8 cellular contexts compared by ENCODE assay signal in the genomic region with DNA sequence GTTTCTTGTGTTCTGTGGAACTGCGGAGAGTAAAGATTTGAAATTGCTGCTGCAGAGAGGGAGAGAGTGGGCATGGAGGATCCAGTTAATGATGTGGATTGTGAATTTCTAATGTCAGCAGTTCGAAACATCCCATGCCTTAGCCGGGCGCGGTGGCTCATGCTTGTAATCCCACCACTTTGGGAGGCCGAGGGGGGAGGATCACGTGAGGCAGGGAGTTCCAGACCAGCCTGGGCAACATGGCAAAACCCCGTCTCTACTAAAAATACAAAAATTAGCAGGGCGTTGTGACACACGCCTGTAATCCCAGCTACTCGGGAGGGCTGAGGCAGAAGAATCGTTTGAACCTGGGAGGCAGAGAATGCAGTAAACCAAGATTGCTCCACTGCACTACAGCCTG. TPM values are rescaled to one million over a fixed set of nuclear protein-coding genes. Genes with fewer than 3 reads are reported as not detected.
DNase-seq lines count a peak whose midpoint lies in the region; ATAC-seq and TF ChIP-seq lines count a peak whose summit lies in the region.

No MANE protein-coding gene starts in this region.

- no peaks in the 10 kb centered on the region for H4K20me1 ChIP-seq in HCT116 (ENCODE audit: insufficient read depth)

- BruUV-seq in HCT116 (replicated peaks; lab: Mats Ljungman, UMichigan), result TSS peak; percentile 61

- H3K4me3 ChIP-seq in HCT116 (replicated peaks in 1 of 2; ENCODE audit: low read depth in 1 of 2, low read length in 2 of 2) (peak overlapping the region in 1 of 2 experiments; percentile 64; a peak in 2 of 4 replicates), iPS-15b (ENCODE audit: low read depth, low read length) (peak overlapping the region; percentile 84), spleen (no peak overlapping the region)

- H2AFZ ChIP-seq in HCT116 (ENCODE audit: low read depth, low read length, poor library complexity, severe bottlenecking), result peak overlapping the region; percentile 41

- 76 to 88% (median 85%) methylated on average over 12 of the region's 12 CpGs for whole genome bisulfite sequencing in spleen, 5 donors

- H3K4me2 ChIP-seq in HCT116 (ENCODE audit: low read length), result peak overlapping the region; percentile 89

- no peaks in the 10 kb centered on the region for H3K79me2 ChIP-seq in HCT116 (ENCODE audit: insufficient read depth, low read length)

- H3K9me3 ChIP-seq in HCT116 (ENCODE audit: control insufficient read depth in 1 of 2, insufficient read depth in 1 of 2, low read depth in 1 of 2, low read length in 2 of 2) (no peaks in the 10 kb centered on the region), iPS-15b (ENCODE audit: control insufficient read depth, insufficient read depth, low read length) (no peaks in the 10 kb centered on the region), spleen (no peaks in the 10 kb centered on the region)

- intact Hi-C loops in HCT116 (cut with micrococcal nuclease) (loop anchor here (10.0 kb wide), 1 partner anchor 637 kb away; a partner anchor contains a TSS), spleen (cut with DNase I; ENCODE audit: low total_unique reads) (no loop called here)

- H3K27ac Mint-ChIP-seq in activated naive CD4-positive, alpha-beta T cell treated with anti-CD3 and anti-CD28 coated beads, Interleukin-2, amount 50 U/mL, for 72 hours, result peak overlapping the region; percentile 94 to 96

- ATAC-seq in HCT116, result no peak
- ATAC-seq in activated naive CD4-positive, alpha-beta T cell treated with anti-CD3 and anti-CD28 coated beads, Interleukin-2, amount 50 U/mL, for 72 hours, result no peak

- H3K36me3 ChIP-seq in HCT116 (ENCODE audit: control insufficient read depth in 1 of 2, insufficient read depth in 2 of 2, low read length in 2 of 2) (no peaks in the 10 kb centered on the region), iPS-15b (ENCODE audit: control insufficient read depth, insufficient read depth, low read length) (no peaks in the 10 kb centered on the region), spleen (no peaks in the 10 kb centered on the region)

- no peaks in the 10 kb centered on the region for H3K9me2 ChIP-seq in HCT116 (ENCODE audit: insufficient read depth)

- no peak for TF ChIP-seq POLR2A in HCT116 (IDR thresholded peaks at IDR 0.05; ENCODE audit: borderline replicate concordance, extremely low read depth, insufficient read depth, insufficient read length)
- no peak for TF ChIP-seq POLR2A in spleen (IDR thresholded peaks at IDR 0.05)

- POLR2A ChIA-PET in HCT116 (lab: Charles Lee), result no interaction called here

- H3K9me3 Mint-ChIP-seq in activated naive CD4-positive, alpha-beta T cell treated with anti-CD3 and anti-CD28 coated beads, Interleukin-2, amount 50 U/mL, for 72 hours, result no peaks in the 10 kb centered on the region

- H3K27me3 ChIP-seq in HCT116 (ENCODE audit: insufficient read depth, low read length) (no peaks in the 10 kb centered on the region), iPS-15b (ENCODE audit: control insufficient read depth, insufficient read depth, low read length) (no peaks in the 10 kb centered on the region), spleen (replicated peaks in 1 of 7) (peaks cover 0 to 66% (median 19%) of the 10 kb centered on the region in 7 donors)

- CTCF ChIA-PET in HCT116 (lab: Charles Lee), result interaction anchor here (0.9 to 1.6 kb wide), 3 partner anchors 23 to 42 kb away, joined by 3 to 9 read pairs (median 7); no protein-coding TSS in a partner anchor

- H3K4me1 ChIP-seq in HCT116 (ENCODE audit: control insufficient read depth in 1 of 2, insufficient read depth in 2 of 2, low read length in 2 of 2) (peaks cover 36 to 47% of the 10 kb centered on the region in 2 experiments), iPS-15b (ENCODE audit: control insufficient read depth, insufficient read depth, low read length) (peaks cover 19% of the 10 kb centered on the region), spleen (peaks cover 3 to 39% (median 18%) of the 10 kb centered on the region in 6 donors)

- H3K27ac ChIP-seq in HCT116 (ENCODE audit: low read depth, low read length) (peak overlapping the region; percentile 94), spleen (peak overlapping the region; percentile 64 to 95 (median 86))

- TF ChIP-seq CTCF in HCT116 (IDR thresholded peaks at IDR 0.05 in 2 of 3, conservative IDR thresholded peaks at IDR 0.05 in 1 of 3; ENCODE audit: borderline replicate concordance in 1 of 3, insufficient read depth in 1 of 3, low read depth in 2 of 3, low read length in 2 of 3), result no peak
- TF ChIP-seq CTCF in spleen (IDR thresholded peaks at IDR 0.05 in 8 of 11, conservative IDR thresholded peaks at IDR 0.05 in 3 of 11), result no peak

- no peak for TF ChIP-seq RAD21 in HCT116 (IDR thresholded peaks at IDR 0.05; ENCODE audit: low read depth)

- DNase-seq in HCT116 (ENCODE audit: low read depth, low spot score), result no peak
- no peak for DNase-seq in activated naive CD4-positive, alpha-beta T cell treated with anti-CD3 and anti-CD28 coated beads, Interleukin-2, amount 50 U/mL, for 72 hours (ENCODE audit: low spot score in 2 of 2)
- DNase-seq in spleen, result no peak
- DNase-seq in DMS153 (lab: John Stamatoyannopoulos, UW), result no peak
- no peak for DNase-seq in NOMO-1 treated with dmso at 0.1 percent for 144 hours (lab: John Stamatoyannopoulos, UW; ENCODE audit: unreplicated experiment)
- DNase-seq in DMS 273 (lab: John Stamatoyannopoulos, UW; ENCODE audit: unreplicated experiment), result no peak
- DNase-seq in NCI-H1694 (lab: John Stamatoyannopoulos, UW), result no peak

- peaks cover 0 to 6% of the 10 kb centered on the region in 2 donors for H3K36me3 Mint-ChIP-seq in activated naive CD4-positive, alpha-beta T cell treated with anti-CD3 and anti-CD28 coated beads, Interleukin-2, amount 50 U/mL, for 72 hours

- RAD21 ChIA-PET in HCT116 (lab: Charles Lee; ENCODE audit: low non-redundant PET in 1 of 2, low total read pairs in 2 of 2, uncharacterized antibody in 2 of 2, unreplicated experiment in 2 of 2), result no interaction called here

- H3K9ac ChIP-seq in HCT116 (ENCODE audit: low read length), result peak overlapping the region; percentile 74
- peak overlapping the region; percentile 97 for H3K9ac ChIP-seq in iPS-15b (ENCODE audit: low read depth, low read length)

TF ChIP-seq in HCT116, 20 proteins besides CTCF, POLR2A, EP300 and RAD21:
- TF ChIP-seq YY1 (IDR thresholded peaks at IDR 0.05; ENCODE audit: extremely low read depth, insufficient replicate concordance, low read depth, low read length) (no peak), JUND (IDR thresholded peaks at IDR 0.05) (no peak), EZH2phosphoT487 (IDR thresholded peaks at IDR 0.05; ENCODE audit: borderline replicate concordance) (no peak)
- TF ChIP-seq, protein P1, sequence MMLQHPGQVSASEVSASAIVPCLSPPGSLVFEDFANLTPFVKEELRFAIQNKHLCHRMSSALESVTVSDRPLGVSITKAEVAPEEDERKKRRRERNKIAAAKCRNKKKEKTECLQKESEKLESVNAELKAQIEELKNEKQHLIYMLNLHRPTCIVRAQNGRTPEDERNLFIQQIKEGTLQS (IDR thresholded peaks at IDR 0.05), result no peak

RNA-seq across cellular contexts. Expression of a gene that starts 1.1 kb away (rescaled TPM):
- total RNA-seq in HCT116 (2021; ENCODE audit: unreplicated experiment), result 18.6 TPM
- 22.0 and 24.2 TPM in 2 replicates for polyA plus RNA-seq in HCT116 (2012)
- total RNA-seq in activated naive CD4-positive, alpha-beta T cell treated with anti-CD3 and anti-CD28 coated beads, Interleukin-2, amount 50 U/mL, for 72 hours, result 10 to 100 TPM in 1 of 2 donors, 1 to 10 TPM in 1; 4.3 to 20.7 TPM
- total RNA-seq in spleen, result 10 to 100 TPM; 10.5 to 42.9 (median 31.8) TPM
- 10 to 100 TPM; 22.3 to 40.2 (median 35.1) TPM for polyA plus RNA-seq in spleen
